ENCODE assay signal across 9 cellular contexts in the genomic region with DNA sequence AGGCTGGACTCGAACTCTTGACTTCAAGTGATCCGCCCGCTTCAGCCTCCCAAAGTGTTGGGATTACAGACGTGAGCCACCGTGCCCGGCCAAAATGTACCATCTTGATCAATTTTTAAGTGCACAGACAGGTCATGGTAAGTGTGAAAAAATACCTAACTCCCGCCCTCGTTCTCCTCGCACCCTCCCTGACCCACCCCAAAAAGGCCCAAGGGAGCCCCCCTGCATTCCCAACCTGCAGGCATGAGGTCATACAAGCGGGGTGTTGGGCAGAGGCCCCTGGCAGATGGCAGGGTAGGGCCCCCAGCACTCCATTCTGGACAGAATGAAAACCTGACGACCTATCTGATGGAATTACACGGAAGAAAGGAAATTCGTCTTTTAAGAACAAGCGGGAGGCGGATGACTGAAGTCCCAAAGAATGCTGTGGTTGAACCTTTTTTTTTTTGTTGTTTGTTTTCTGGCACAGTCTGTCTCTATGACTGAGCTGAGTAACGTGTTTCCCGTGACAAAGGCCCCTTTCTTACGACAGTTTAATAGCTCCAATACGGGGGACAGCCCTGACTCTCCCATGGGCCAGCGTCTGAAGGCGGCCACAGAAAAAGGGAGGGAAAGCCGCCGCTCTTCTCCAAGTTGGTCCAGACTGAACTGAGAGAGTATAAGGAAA.
DNase-seq lines count a peak whose midpoint lies in the region; ATAC-seq and TF ChIP-seq lines count a peak whose summit lies in the region.
"Had no signal": no experiment of that assay in that cellular context is flagged by ENCODE, and none has a peak within 500 bp of the region (broad histone marks: within the 10 kb centered on the region; RNA-seq: fewer than 3 reads in every experiment).

No MANE protein-coding gene starts in this region.

- DNase-seq in GM03348 (ENCODE audit: low spot score) (peak; percentile 88), SJSA1 (ENCODE audit: low read depth in 1 of 2, low spot score in 2 of 2) (peak; percentile 86 to 98), fibroblast of the aortic adventitia (ENCODE audit: low read depth) (peak; percentile 85), prostate gland (ENCODE audit: low spot score) (peak; percentile 71), NCI-H82 treated with DMSO at 0.1 percent for 48 hours (lab: John Stamatoyannopoulos, UW; ENCODE audit: unreplicated experiment) (no peak), NCI-H1105 treated with DMSO at 0.1 percent for 48 hours (lab: John Stamatoyannopoulos, UW) (no peak)
- DNase-seq: spleen had no signal

- H3K27ac ChIP-seq in SJSA1 (peak overlapping the region; percentile 62), prostate gland (peak overlapping the region; percentile 51 to 55)
- H3K27ac ChIP-seq: spleen had no signal

- intact Hi-C loops in prostate gland (cut with DNase I) = no loop called here

- TF ChIP-seq CTCF in fibroblast of the aortic adventitia (IDR thresholded peaks at IDR 0.05; ENCODE audit: insufficient read depth, low read length) (no peak), prostate gland (IDR thresholded peaks at IDR 0.05) (no peak)

- H3K27me3 ChIP-seq in SJSA1 (replicated peaks) (no peaks in the 10 kb centered on the region), prostate gland (replicated peaks; ENCODE audit: insufficient read depth) (no peaks in the 10 kb centered on the region)
- H3K27me3 ChIP-seq: spleen had no signal

- ATAC-seq in GM18517 (IDR thresholded peaks at IDR 0.05; ENCODE audit: unreplicated experiment) (no peak), GM18498 (IDR thresholded peaks at IDR 0.05; ENCODE audit: unreplicated experiment) (no peak)

- H3K36me3 ChIP-seq in SJSA1 (no peaks in the 10 kb centered on the region), prostate gland (no peaks in the 10 kb centered on the region)

- TF ChIP-seq POLR2A in prostate gland (IDR thresholded peaks at IDR 0.05) = peak; percentile 9

- H3K4me3 ChIP-seq in SJSA1 (no peak overlapping the region), fibroblast of the aortic adventitia (ENCODE audit: low read depth, low read length) (no peak overlapping the region), prostate gland (no peak overlapping the region)
- H3K4me3 ChIP-seq: spleen had no signal

- WGBS in prostate gland = 45% methylated on average over 23 of the region's 23 CpGs

- peaks cover 31% of the 10 kb centered on the region for H3K4me1 ChIP-seq in SJSA1 (replicated peaks)
- no peaks in the 10 kb centered on the region for H3K4me1 ChIP-seq in prostate gland (replicated peaks)

- H3K9me3 ChIP-seq in SJSA1 (replicated peaks) (no peaks in the 10 kb centered on the region), prostate gland (no peaks in the 10 kb centered on the region)

Comparison
In these comparisons a context has a peak if more than half of its experiments do, and no peak if none do; other contexts are left out.
1. DNase-seq: peak in GM03348 (single experiment), SJSA1 (2 of 2), fibroblast of the aortic adventitia (single experiment) and prostate gland (single experiment); none in NCI-H82 treated with DMSO at 0.1 percent for 48 hours (single experiment) and NCI-H1105 treated with DMSO at 0.1 percent for 48 hours (single experiment).